ENCODE assay signal across 38 cellular contexts in the genomic region with DNA sequence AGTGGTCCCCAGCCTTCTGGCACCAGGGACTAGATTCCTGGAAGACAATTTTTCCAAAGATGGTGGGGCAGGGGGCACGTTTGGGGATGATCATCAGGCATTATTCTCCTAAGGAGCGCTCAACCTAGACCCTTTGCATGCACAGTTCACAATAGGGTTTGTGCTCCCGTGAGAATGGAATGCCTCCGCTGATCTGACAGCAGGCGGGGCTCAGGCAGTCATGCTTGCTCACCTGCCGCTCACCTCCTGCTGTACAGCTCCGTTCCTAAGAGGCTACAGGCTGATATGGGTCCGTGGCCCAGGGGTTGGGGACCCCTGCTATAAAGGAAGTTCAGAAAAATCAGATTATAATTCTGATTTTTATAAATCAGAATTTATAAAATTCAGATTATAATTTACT. TPM values are rescaled to one million over a fixed set of nuclear protein-coding genes. Genes with fewer than 3 reads are reported as not detected.
DNase-seq lines count a peak whose midpoint lies in the region; ATAC-seq, FAIRE-seq and TF ChIP-seq lines count a peak whose summit lies in the region.
"Had no signal": no experiment of that assay in that cellular context is flagged by ENCODE, and none has a peak within 500 bp of the region (broad histone marks: within the 10 kb centered on the region; RNA-seq: fewer than 3 reads in every experiment).

No MANE protein-coding gene starts in this region.

- no peak for DNase-seq in GM23248
- no peak for DNase-seq in endothelial cell of umbilical vein (ENCODE audit: low read depth, low spot score)
- DNase-seq in mesendoderm, result no peak
- no peak for DNase-seq in kidney
- no peak for DNase-seq in activated T-cell treated with anti-CD3 and anti-CD28 coated beads, Interleukin-2, amount 50 U/mL, for 4 hours
- DNase-seq in BE2C, result no peak
- no peak for DNase-seq in stimulated activated naive CD8-positive, alpha-beta T cell treated with anti-CD3 and anti-CD28 coated beads, Interleukin-15, amount 100 ng/mL, for 72 hours
- DNase-seq: activated B cell treated with CpG ODN at 0.5 μM for 24 hours; activated CD4-positive, alpha-beta T cell treated with anti-CD3 and anti-CD28 coated beads, Interleukin-2, amount 50 U/mL, for 1 hour; activated effector memory CD4-positive, alpha-beta T cell treated with anti-CD3 and anti-CD28 coated beads, Interleukin-2, amount 50 U/mL, for 16 hours; activated T-cell treated with anti-CD3 and anti-CD28 coated beads, Interleukin-2, amount 50 U/mL, for 1 hour; dorsolateral prefrontal cortex; GDM1; GOT3; hypothalamus; naive thymus-derived CD8-positive, alpha-beta T cell; NCI-H1694; NCI-H2171; NCI-H510A; OCI-M1; substantia nigra had no signal

- H3K4me1 ChIP-seq in GM23248 (ENCODE audit: insufficient read depth) (peaks cover 6% of the 10 kb centered on the region; the same call in 1 of the 2 replicates), HUES64 (ENCODE audit: insufficient read depth, low read length) (peaks cover 14% of the 10 kb centered on the region), endothelial cell of umbilical vein (ENCODE audit: control insufficient read depth, extremely low read depth, insufficient read depth, low read length) (peaks cover 5% of the 10 kb centered on the region), mesendoderm (ENCODE audit: control insufficient read depth, low read depth, low read length) (peaks cover 1% of the 10 kb centered on the region), kidney (ENCODE audit: control insufficient read depth in 1 of 2, insufficient read depth in 1 of 2, low read depth in 1 of 2, low read length in 2 of 2) (no peaks in the 10 kb centered on the region), BE2C (no peaks in the 10 kb centered on the region)
- H3K4me1 ChIP-seq: BLaER1 had no signal

- H3K79me2 ChIP-seq in GM23248 (ENCODE audit: insufficient read depth) (no peaks in the 10 kb centered on the region), endothelial cell of umbilical vein (ENCODE audit: control insufficient read depth, insufficient read depth, low read length) (no peaks in the 10 kb centered on the region), mesendoderm (ENCODE audit: control insufficient read depth, insufficient read depth, low read length) (no peaks in the 10 kb centered on the region)

- H3F3A ChIP-seq in GM23248 (ENCODE audit: insufficient read depth), result 0 out of 2 replicates have a peak, but pooled peaks cover 8% of the 10 kb centered on the region

- H2AFZ ChIP-seq in GM23248 (0 out of 2 replicates have a peak overlapping the region, but pooled peaks have one; percentile 23), endothelial cell of umbilical vein (ENCODE audit: low read depth, low read length) (peak overlapping the region; percentile 86)

- no peaks in the 10 kb centered on the region for H3K4me1 Mint-ChIP-seq in activated T-cell treated with anti-CD3 and anti-CD28 coated beads, Interleukin-2, amount 50 U/mL, for 4 hours (ENCODE audit: low read depth)
- no peaks in the 10 kb centered on the region for H3K4me1 Mint-ChIP-seq in stimulated activated naive CD8-positive, alpha-beta T cell treated with anti-CD3 and anti-CD28 coated beads, Interleukin-15, amount 100 ng/mL, for 72 hours
- H3K4me1 Mint-ChIP-seq: activated B cell treated with CpG ODN at 0.5 μM for 24 hours; IgD-negative memory B cell; stimulated activated memory B cell treated with anti-CD40 and anti-IgM and Interleukin-4, amounts not matched to agents 10 μg/mL and 1 μg/mL and 100 μg/mL, for 72 hours had no signal

- TF ChIP-seq POLR2A in endothelial cell of umbilical vein (IDR thresholded peaks at IDR 0.05; ENCODE audit: low read depth, low read length), result no peak

- no TSS peak for BruUV-seq in endothelial cell of umbilical vein (replicated peaks; lab: Mats Ljungman, UMichigan)

- no peaks in the 10 kb centered on the region for H3K9me1 ChIP-seq in endothelial cell of umbilical vein (replicated peaks; ENCODE audit: control insufficient read depth, extremely low read depth, insufficient read depth, low read length)

- intact Hi-C loops in endothelial cell of umbilical vein (cut with micrococcal nuclease), result no loop called here
- intact Hi-C loops in kidney (cut with DNase I), result no loop called here

- no peak overlapping the region for H2BK5ac ChIP-seq in mesendoderm (ENCODE audit: low read length)

- 74 to 75% methylated on average over 8 of the region's 8 CpGs for WGBS in GM23248 (ENCODE audit: low coverage in 1 of 2, low lambda C conversion rate in 2 of 2, missing lambda C conversion rate in 2 of 2), 2 experiments
- WGBS in HUES64, result 22% methylated on average over 7 of the region's 8 CpGs
- no CpG with 5 or more reads among the region's 8 CpGs for WGBS in mesendoderm (ENCODE audit: extremely low coverage, insufficient coverage, low lambda C conversion rate)

- H3K4ac ChIP-seq in mesendoderm (ENCODE audit: low read depth, low read length), result no peak overlapping the region

- H3K27ac ChIP-seq in GM23248, result no peak overlapping the region
- peak overlapping the region; percentile 62; the same call in 1 of the 2 replicates for H3K27ac ChIP-seq in HUES64 (ENCODE audit: low read depth, low read length)
- H3K27ac ChIP-seq in endothelial cell of umbilical vein (ENCODE audit: insufficient read depth, low read depth, low read length), result no peak overlapping the region
- no peak overlapping the region for H3K27ac ChIP-seq in mesendoderm (ENCODE audit: low read depth, low read length)
- no peak overlapping the region for H3K27ac ChIP-seq in kidney (ENCODE audit: low read depth in 2 of 2, low read length in 2 of 2)
- H3K27ac ChIP-seq: BLaER1, HL-60 had no signal

- FAIRE-seq in endothelial cell of umbilical vein (lab: Jason Lieb, UNC) (no peak), kidney (lab: Jason Lieb, UNC) (no peak)
- FAIRE-seq: endometrium, islet of Langerhans had no signal

- H2BK120ac ChIP-seq in mesendoderm (ENCODE audit: low read depth, low read length), result no peak overlapping the region

- H3K4me2 ChIP-seq in GM23248 (ENCODE audit: unreplicated experiment) (no peak overlapping the region), endothelial cell of umbilical vein (ENCODE audit: insufficient read depth, low read length) (no peak overlapping the region), mesendoderm (ENCODE audit: low read length) (peak overlapping the region; percentile 5)
- H3K4me2 ChIP-seq: BLaER1 had no signal

- H4K5ac ChIP-seq in mesendoderm (ENCODE audit: low read length), result no peak overlapping the region

- H3K18ac ChIP-seq in mesendoderm (ENCODE audit: low read length), result no peak overlapping the region

- H3K27me3 ChIP-seq in GM23248 (replicated peaks; ENCODE audit: insufficient read depth) (no peaks in the 10 kb centered on the region), HUES64 (ENCODE audit: insufficient read depth, low read length) (no peaks in the 10 kb centered on the region), endothelial cell of umbilical vein (ENCODE audit: control insufficient read depth in 2 of 2, insufficient read depth in 2 of 2, low read length in 2 of 2) (no peaks in the 10 kb centered on the region), mesendoderm (ENCODE audit: insufficient read depth, low read length, poor library complexity) (no peaks in the 10 kb centered on the region), BE2C (no peaks in the 10 kb centered on the region)
- H3K27me3 ChIP-seq: BLaER1, dorsolateral prefrontal cortex had no signal

- H3K79me1 ChIP-seq in mesendoderm (ENCODE audit: low read length), result no peaks in the 10 kb centered on the region

- no peak for ATAC-seq in activated T-cell treated with anti-CD3 and anti-CD28 coated beads, Interleukin-2, amount 50 U/mL, for 4 hours
- no peak for ATAC-seq in stimulated activated naive CD8-positive, alpha-beta T cell treated with anti-CD3 and anti-CD28 coated beads, Interleukin-15, amount 100 ng/mL, for 72 hours
- ATAC-seq: naive thymus-derived CD8-positive, alpha-beta T cell; stimulated activated memory B cell treated with anti-CD40 and anti-IgM and Interleukin-4, amounts not matched to agents 10 μg/mL and 1 μg/mL and 100 μg/mL, for 72 hours had no signal

- CTCF ChIA-PET in endothelial cell of umbilical vein (lab: Charles Lee), result interaction anchor here (1.1 to 2.0 kb wide), 3 partner anchors 11 to 195 kb away, joined by 3 to 11 read pairs (median 4); no protein-coding TSS in a partner anchor

- TF ChIP-seq CTCF in endothelial cell of umbilical vein (IDR thresholded peaks at IDR 0.05; ENCODE audit: extremely low read depth in 1 of 2, insufficient read depth in 1 of 2, low read depth in 1 of 2, low read length in 2 of 2) (no peak), kidney (IDR thresholded peaks at IDR 0.05; ENCODE audit: borderline replicate concordance, extremely low read depth, insufficient read depth) (no peak), BE2C (IDR thresholded peaks at IDR 0.05; ENCODE audit: low read depth, low read length) (no peak)

- H3K4me3 ChIP-seq in GM23248, result no peak overlapping the region
- H3K4me3 ChIP-seq in HUES64 (ENCODE audit: low read length), result peak overlapping the region; percentile 28; the same call in 1 of the 2 replicates
- H3K4me3 ChIP-seq in endothelial cell of umbilical vein (replicated peaks in 1 of 3; ENCODE audit: insufficient read depth in 1 of 3, low read depth in 1 of 3, low read length in 3 of 3), result no peak overlapping the region
- no peak overlapping the region for H3K4me3 ChIP-seq in mesendoderm (ENCODE audit: low read length)
- no peak overlapping the region for H3K4me3 ChIP-seq in kidney (ENCODE audit: low read length in 2 of 2)
- H3K4me3 ChIP-seq in BE2C (ENCODE audit: low read depth, low read length), result no peak overlapping the region
- H3K4me3 ChIP-seq: BLaER1, dorsolateral prefrontal cortex had no signal

- H3K9me3 Mint-ChIP-seq in activated T-cell treated with anti-CD3 and anti-CD28 coated beads, Interleukin-2, amount 50 U/mL, for 4 hours, result no peaks in the 10 kb centered on the region
- H3K9me3 Mint-ChIP-seq in stimulated activated naive CD8-positive, alpha-beta T cell treated with anti-CD3 and anti-CD28 coated beads, Interleukin-15, amount 100 ng/mL, for 72 hours, result peaks cover 0 to 5% of the 10 kb centered on the region in 2 donors
- H3K9me3 Mint-ChIP-seq: activated B cell treated with CpG ODN at 0.5 μM for 24 hours; naive thymus-derived CD8-positive, alpha-beta T cell had no signal

- no peak overlapping the region for H3K56ac ChIP-seq in mesendoderm (ENCODE audit: low read length)

- H3K9ac ChIP-seq in GM23248 (no peak overlapping the region), HUES64 (ENCODE audit: low read depth, low read length) (no peak overlapping the region), endothelial cell of umbilical vein (replicated peaks; ENCODE audit: extremely low read depth, insufficient read depth, low read length) (no peak overlapping the region), mesendoderm (ENCODE audit: low read length) (no peak overlapping the region), kidney (ENCODE audit: low read length in 2 of 2) (no peak overlapping the region)
- H3K9ac ChIP-seq: BLaER1 had no signal

- H3K9me3 ChIP-seq in GM23248 (ENCODE audit: low read depth), result no peaks in the 10 kb centered on the region
- no peaks in the 10 kb centered on the region for H3K9me3 ChIP-seq in HUES64 (ENCODE audit: insufficient read depth, low read depth, low read length)
- H3K9me3 ChIP-seq in endothelial cell of umbilical vein (replicated peaks; ENCODE audit: control insufficient read depth, insufficient read depth, low read length), result no peaks in the 10 kb centered on the region
- H3K9me3 ChIP-seq in kidney (ENCODE audit: control insufficient read depth in 1 of 2, low read length in 2 of 2), result no peaks in the 10 kb centered on the region
- no peaks in the 10 kb centered on the region for H3K9me3 ChIP-seq in BE2C
- H3K9me3 ChIP-seq: BLaER1 had no signal

- H3K23ac ChIP-seq in mesendoderm (ENCODE audit: low read length), result no peak overlapping the region

- no peak overlapping the region for H3K4me3 Mint-ChIP-seq in activated T-cell treated with anti-CD3 and anti-CD28 coated beads, Interleukin-2, amount 50 U/mL, for 4 hours
- no peak overlapping the region for H3K4me3 Mint-ChIP-seq in stimulated activated naive CD8-positive, alpha-beta T cell treated with anti-CD3 and anti-CD28 coated beads, Interleukin-15, amount 100 ng/mL, for 72 hours
- H3K4me3 Mint-ChIP-seq: activated B cell treated with CpG ODN at 0.5 μM for 24 hours; activated naive CD8-positive, alpha-beta T cell; IgD-negative memory B cell; naive thymus-derived CD8-positive, alpha-beta T cell; stimulated activated memory B cell treated with anti-CD40 and anti-IgM and Interleukin-4, amounts not matched to agents 10 μg/mL and 1 μg/mL and 100 μg/mL, for 72 hours; type B pancreatic cell had no signal

- no peak overlapping the region for H4K8ac ChIP-seq in mesendoderm (ENCODE audit: low read depth, low read length)

- H4K20me1 ChIP-seq in GM23248 (ENCODE audit: insufficient read depth), result no peaks in the 10 kb centered on the region
- H4K20me1 ChIP-seq in endothelial cell of umbilical vein (replicated peaks; ENCODE audit: control insufficient read depth, extremely low read depth, insufficient read depth, low read length), result no peaks in the 10 kb centered on the region
- H4K20me1 ChIP-seq: BLaER1 had no signal

- peaks cover 3% of the 10 kb centered on the region for H3K27me3 Mint-ChIP-seq in activated T-cell treated with anti-CD3 and anti-CD28 coated beads, Interleukin-2, amount 50 U/mL, for 4 hours (ENCODE audit: low read depth)
- H3K27me3 Mint-ChIP-seq in stimulated activated naive CD8-positive, alpha-beta T cell treated with anti-CD3 and anti-CD28 coated beads, Interleukin-15, amount 100 ng/mL, for 72 hours, result peaks cover 10% of the 10 kb centered on the region
- H3K27me3 Mint-ChIP-seq: activated naive CD8-positive, alpha-beta T cell; type B pancreatic cell had no signal

- no peak overlapping the region for H2AK5ac ChIP-seq in mesendoderm (ENCODE audit: low read length)

- H3K36me3 ChIP-seq in GM23248 (ENCODE audit: low read depth), result no peaks in the 10 kb centered on the region
- no peaks in the 10 kb centered on the region for H3K36me3 ChIP-seq in HUES64 (ENCODE audit: insufficient read depth, low read length)
- no peaks in the 10 kb centered on the region for H3K36me3 ChIP-seq in endothelial cell of umbilical vein (ENCODE audit: control insufficient read depth in 2 of 2, extremely low read depth in 1 of 2, insufficient read depth in 2 of 2, low read length in 2 of 2)
- H3K36me3 ChIP-seq in mesendoderm (ENCODE audit: control insufficient read depth, insufficient read depth, low read length), result no peaks in the 10 kb centered on the region
- no peaks in the 10 kb centered on the region for H3K36me3 ChIP-seq in kidney (ENCODE audit: control insufficient read depth in 1 of 2, insufficient read depth in 2 of 2, low read length in 2 of 2)
- H3K36me3 ChIP-seq in BE2C, result no peaks in the 10 kb centered on the region
- H3K36me3 ChIP-seq: BLaER1 had no signal

- POLR2A ChIA-PET in endothelial cell of umbilical vein (lab: Charles Lee), result no interaction called here

- no peak overlapping the region for H2BK15ac ChIP-seq in mesendoderm (replicated peaks; ENCODE audit: low read depth)

- no peaks in the 10 kb centered on the region for H3K9me2 ChIP-seq in GM23248 (ENCODE audit: insufficient read depth)

- no peak overlapping the region for H3K27ac Mint-ChIP-seq in stimulated activated naive CD8-positive, alpha-beta T cell treated with anti-CD3 and anti-CD28 coated beads, Interleukin-15, amount 100 ng/mL, for 72 hours
- H3K27ac Mint-ChIP-seq: activated B cell treated with CpG ODN at 0.5 μM for 24 hours; activated naive CD8-positive, alpha-beta T cell; IgD-negative memory B cell; naive thymus-derived CD8-positive, alpha-beta T cell; stimulated activated memory B cell treated with anti-CD40 and anti-IgM and Interleukin-4, amounts not matched to agents 10 μg/mL and 1 μg/mL and 100 μg/mL, for 72 hours; type B pancreatic cell had no signal

- in situ Hi-C loops in GM23248 (cut with MboI), result no loop called here

- dilution Hi-C loops in endothelial cell of umbilical vein (cut with MboI; ENCODE audit: extremely low pct_ligation_motif_present, low sequenced_read_pairs), result no loop called here

- no peaks in the 10 kb centered on the region for H3K36me3 Mint-ChIP-seq in activated T-cell treated with anti-CD3 and anti-CD28 coated beads, Interleukin-2, amount 50 U/mL, for 4 hours (ENCODE audit: insufficient read depth)
- H3K36me3 Mint-ChIP-seq: naive thymus-derived CD8-positive, alpha-beta T cell; stimulated activated memory B cell treated with anti-CD40 and anti-IgM and Interleukin-4, amounts not matched to agents 10 μg/mL and 1 μg/mL and 100 μg/mL, for 72 hours; type B pancreatic cell had no signal

RNA-seq across cellular contexts. Expression of a gene that starts 22.3 kb away (rescaled TPM):
- total RNA-seq in GM23248 (2014; rRNA removed; shearing (Covaris generic)), result 16.8 and 17.7 TPM in 2 replicates
- polyA plus RNA-seq in GM23248 (2016; fragmentation: Nextera tagmentation; extraction: Ambion mirVana) (71.5 and 72.8 TPM in 2 replicates), endothelial cell of umbilical vein (136 TPM in 2 replicates), kidney (ENCODE audit: insufficient read depth, low read depth, low replicate concordance) (10.2 TPM)
- 185 TPM for polyA plus RNA-seq in HUES64 (2013, experiment 1 of 2)
- polyA plus RNA-seq in HUES64 (2013, experiment 2 of 2), result 175 TPM
- total RNA-seq in endothelial cell of umbilical vein (189 and 200 TPM in 2 replicates), kidney (6.0 TPM)
- 152 and 196 TPM in 2 replicates for polyA plus RNA-seq in endothelial cell of umbilical vein (2011; cell fraction: cytosol; rRNA removed)
- polyA plus RNA-seq in endothelial cell of umbilical vein (2011; cell fraction: nucleus; rRNA removed), result 70.6 and 90.8 TPM in 2 replicates
- 93.2 and 200 TPM in 2 replicates for polyA plus RNA-seq in endothelial cell of umbilical vein (2012)
- polyA minus RNA-seq in endothelial cell of umbilical vein, result 270 and 272 TPM in 2 replicates
- polyA minus RNA-seq in endothelial cell of umbilical vein (2011; cell fraction: cytosol; rRNA and poly(A)+ RNA removed), result 197 TPM
- 28.7 and 38.8 TPM in 2 replicates for polyA minus RNA-seq in endothelial cell of umbilical vein (2011; cell fraction: nucleus; rRNA and poly(A)+ RNA removed)
- 71.2 TPM for polyA plus RNA-seq in mesendoderm (2013, experiment 1 of 2)
- 72.4 TPM for polyA plus RNA-seq in mesendoderm (2013, experiment 2 of 2)
- total RNA-seq in activated T-cell treated with anti-CD3 and anti-CD28 coated beads, Interleukin-2, amount 50 U/mL, for 4 hours, result 10 to 100 TPM; 54.5 to 64.4 (median 58.2) TPM
- 14.8 TPM for polyA plus RNA-seq in BE2C (2012; ENCODE audit: insufficient read depth, insufficient read length, low read depth)
- total RNA-seq: naive thymus-derived CD8-positive, alpha-beta T cell had no signal

RNA-seq across cellular contexts. Expression of a gene that starts 38.4 kb away (rescaled TPM):
- total RNA-seq in GM23248 (2014; rRNA removed; shearing (Covaris generic)), result not detected in 2 replicates
- polyA plus RNA-seq in GM23248 (2016; fragmentation: Nextera tagmentation; extraction: Ambion mirVana), result not detected in 2 replicates
- polyA plus RNA-seq in HUES64 (2013, experiment 1 of 2), result not detected
- 1.1 TPM for polyA plus RNA-seq in HUES64 (2013, experiment 2 of 2)
- not detected in 2 replicates for total RNA-seq in endothelial cell of umbilical vein
- polyA plus RNA-seq in endothelial cell of umbilical vein, result not detected in 2 replicates
- not detected in 2 replicates for polyA plus RNA-seq in endothelial cell of umbilical vein (2011; cell fraction: cytosol; rRNA removed)
- not detected in 2 replicates for polyA plus RNA-seq in endothelial cell of umbilical vein (2011; cell fraction: nucleus; rRNA removed)
- not detected in 2 replicates for polyA plus RNA-seq in endothelial cell of umbilical vein (2012)
- not detected in 2 replicates for polyA minus RNA-seq in endothelial cell of umbilical vein
- polyA minus RNA-seq in endothelial cell of umbilical vein (2011; cell fraction: cytosol; rRNA and poly(A)+ RNA removed), result not detected
- not detected in 2 replicates for polyA minus RNA-seq in endothelial cell of umbilical vein (2011; cell fraction: nucleus; rRNA and poly(A)+ RNA removed)
- 0.06 TPM for polyA plus RNA-seq in mesendoderm (2013, experiment 1 of 2)
- 0.01 TPM for polyA plus RNA-seq in mesendoderm (2013, experiment 2 of 2)
- 1.4 TPM for total RNA-seq in kidney
- polyA plus RNA-seq in kidney (ENCODE audit: insufficient read depth, low read depth, low replicate concordance), result 13.3 TPM
- total RNA-seq in activated T-cell treated with anti-CD3 and anti-CD28 coated beads, Interleukin-2, amount 50 U/mL, for 4 hours, result not detected
- polyA plus RNA-seq in BE2C (2012; ENCODE audit: insufficient read depth, insufficient read length, low read depth), result not detected
- total RNA-seq: activated B cell treated with CpG ODN at 0.5 μM for 24 hours; chondrocyte; glomerular endothelial cell; mononuclear cell; pulmonary artery endothelial cell; T-helper 1 cell treated with Interleukin-12 subunit alpha and Interleukin-12 subunit beta and Interleukin-4 antibody, amounts not matched to agents 30 ng/mL and 1 ng/mL, for 36 hours had no signal
- polyA plus RNA-seq: AG04450, IgD-negative memory B cell had no signal

RNA-seq across cellular contexts. Expression of a gene that starts 55.0 kb away (rescaled TPM):
- total RNA-seq in GM23248 (2014; rRNA removed; shearing (Covaris generic)), result not detected in 2 replicates
- not detected in 2 replicates for polyA plus RNA-seq in GM23248 (2016; fragmentation: Nextera tagmentation; extraction: Ambion mirVana)
- not detected for polyA plus RNA-seq in HUES64 (2013, experiment 1 of 2)
- polyA plus RNA-seq in HUES64 (2013, experiment 2 of 2), result not detected
- not detected in 2 replicates for total RNA-seq in endothelial cell of umbilical vein
- not detected in 2 replicates for polyA plus RNA-seq in endothelial cell of umbilical vein
- not detected in 2 replicates for polyA plus RNA-seq in endothelial cell of umbilical vein (2011; cell fraction: cytosol; rRNA removed)
- polyA plus RNA-seq in endothelial cell of umbilical vein (2011; cell fraction: nucleus; rRNA removed), result not detected in 2 replicates
- polyA plus RNA-seq in endothelial cell of umbilical vein (2012), result not detected in 2 replicates
- not detected in 2 replicates for polyA minus RNA-seq in endothelial cell of umbilical vein
- polyA minus RNA-seq in endothelial cell of umbilical vein (2011; cell fraction: cytosol; rRNA and poly(A)+ RNA removed), result not detected
- polyA minus RNA-seq in endothelial cell of umbilical vein (2011; cell fraction: nucleus; rRNA and poly(A)+ RNA removed), result not detected in 2 replicates
- not detected for polyA plus RNA-seq in mesendoderm (2013, experiment 1 of 2)
- polyA plus RNA-seq in mesendoderm (2013, experiment 2 of 2), result not detected
- total RNA-seq in kidney, result not detected
- polyA plus RNA-seq in kidney (ENCODE audit: insufficient read depth, low read depth, low replicate concordance), result not detected
- not detected for total RNA-seq in activated T-cell treated with anti-CD3 and anti-CD28 coated beads, Interleukin-2, amount 50 U/mL, for 4 hours
- polyA plus RNA-seq in BE2C (2012; ENCODE audit: insufficient read depth, insufficient read length, low read depth), result not detected
- total RNA-seq: activated B cell treated with CpG ODN at 0.5 μM for 24 hours; chondrocyte; dorsolateral prefrontal cortex; glomerular endothelial cell; lower leg skin; naive thymus-derived CD8-positive, alpha-beta T cell; omental fat pad; pulmonary artery endothelial cell; T-helper 1 cell treated with Interleukin-12 subunit alpha and Interleukin-12 subunit beta and Interleukin-4 antibody, amounts not matched to agents 30 ng/mL and 1 ng/mL, for 36 hours had no signal
- polyA plus RNA-seq: AG04450; IgD-negative memory B cell; naive thymus-derived CD8-positive, alpha-beta T cell had no signal
